In the genomic region with DNA sequence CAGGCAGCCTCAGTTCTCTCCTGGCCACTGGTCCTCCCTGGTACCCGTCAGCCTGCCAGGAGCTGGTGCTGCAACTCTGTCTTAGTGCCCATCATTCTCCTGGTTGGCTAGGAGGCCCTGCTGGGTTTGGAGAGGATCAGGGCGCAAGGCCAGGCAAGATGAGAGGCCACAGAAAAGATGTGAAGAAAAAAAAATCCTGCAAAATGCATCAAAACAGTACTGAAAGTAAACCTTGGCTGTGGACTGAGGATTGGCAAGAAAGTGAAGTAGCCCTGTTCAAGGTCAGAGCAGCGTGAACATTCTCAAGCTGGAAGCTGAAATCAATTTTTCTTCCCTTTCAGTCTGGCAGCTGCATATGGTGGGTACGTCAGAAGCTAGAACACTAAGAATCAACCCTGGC, we compare ENCODE assay signal across 23 cellular contexts.
DNase-seq lines count a peak whose midpoint lies in the region; ATAC-seq and TF ChIP-seq lines count a peak whose summit lies in the region.
"Had no signal": no experiment of that assay in that cellular context is flagged by ENCODE, and none has a peak within 500 bp of the region (broad histone marks: within the 10 kb centered on the region; RNA-seq: fewer than 3 reads in every experiment).

No MANE protein-coding gene starts in this region.

- DNase-seq in caudate nucleus (lab: John Stamatoyannopoulos, UW) (peak in 35 of 61 donors; percentile 2 to 80 (median 19)), nucleus accumbens (lab: John Stamatoyannopoulos, UW) (peak in 40 of 56 donors; percentile 4 to 71 (median 26)), thyroid gland (peak; percentile 87 to 88), NCI-H146 treated with DMSO at 0.1 percent for 48 hours (lab: John Stamatoyannopoulos, UW; ENCODE audit: unreplicated experiment) (no peak), NCI-H2107 treated with DMSO at 0.1 percent for 48 hours (lab: John Stamatoyannopoulos, UW; ENCODE audit: unreplicated experiment) (no peak), OCI-M1 (lab: John Stamatoyannopoulos, UW) (no peak)
- DNase-seq: activated CD4-positive, alpha-beta T cell treated with anti-CD3 and anti-CD28 coated beads, Interleukin-2, amount 10 ng/mL, durations not matched to agents 24 days and 14 days; activated T-cell treated with anti-CD3 and anti-CD28 coated beads, Interleukin-2, amount 50 U/mL, for 24 hours; colonic mucosa; effector memory CD8-positive, alpha-beta T cell; erythroblast; GM23248; heart left ventricle; left cardiac atrium; NCI-H1048; NCI-H1694 treated with DMSO at 0.1 percent for 48 hours; NCI-H2171 treated with DMSO at 0.1 percent for 48 hours; NCI-H524 treated with DMSO at 0.1 percent for 48 hours; Peyer's patch; stimulated activated naive CD8-positive, alpha-beta T cell treated with anti-CD3 and anti-CD28 coated beads, Interleukin-15, Interleukin-2, amounts not matched to agents 100 U/mL and 50 U/mL, for 24 hours; T1000 had no signal

- H3K4me1 ChIP-seq in thyroid gland = peaks cover 29 to 40% of the 10 kb centered on the region in 2 donors
- H3K4me1 ChIP-seq: breast epithelium, colonic mucosa, heart left ventricle had no signal

- 21 to 44% methylated on average over 4 of the region's 4 CpGs for WGBS in thyroid gland, 2 donors

- TF ChIP-seq POLR2A in thyroid gland (IDR thresholded peaks at IDR 0.05) = no peak

- peak in 2 of 6 experiments; percentile 13 to 39 for TF ChIP-seq CTCF in thyroid gland (IDR thresholded peaks at IDR 0.05)

- H3K27ac ChIP-seq in caudate nucleus (ENCODE audit: low read depth, low read length) (peak overlapping the region; percentile 26), thyroid gland (peak overlapping the region in 2 of 3 donors; percentile 59 to 72)
- H3K27ac ChIP-seq: breast epithelium, colonic mucosa, GM23248, heart left ventricle, Peyer's patch had no signal

- no peaks in the 10 kb centered on the region for H3K27me3 ChIP-seq in thyroid gland
- H3K27me3 ChIP-seq: breast epithelium, colonic mucosa, Peyer's patch had no signal

- H3K9me3 ChIP-seq in thyroid gland = no peaks in the 10 kb centered on the region
- H3K9me3 ChIP-seq: breast epithelium, colonic mucosa, heart left ventricle, Peyer's patch had no signal

- no peak overlapping the region for H3K4me3 ChIP-seq in thyroid gland (replicated peaks in 1 of 3)
- H3K4me3 ChIP-seq: breast epithelium, colonic mucosa, GM23248, heart left ventricle, Peyer's patch had no signal

- no peaks in the 10 kb centered on the region for H3K36me3 ChIP-seq in thyroid gland
- H3K36me3 ChIP-seq: breast epithelium, colonic mucosa, heart left ventricle, Peyer's patch had no signal

- ATAC-seq in HG02885 (IDR thresholded peaks at IDR 0.05; ENCODE audit: poor library complexity, unreplicated experiment) = peak; percentile 73
- ATAC-seq: effector memory CD8-positive, alpha-beta T cell; heart left ventricle; left cardiac atrium; stimulated activated naive CD8-positive, alpha-beta T cell treated with anti-CD3 and anti-CD28 coated beads, Interleukin-15, Interleukin-2, amounts not matched to agents 100 U/mL and 50 U/mL, for 24 hours had no signal

- intact Hi-C loops in thyroid gland (cut with DNase I) = no loop called here

Comparison
In these comparisons a context has a peak if more than half of its experiments do, and no peak if none do; other contexts are left out.
1. DNase-seq: peak in caudate nucleus (35 of 61), nucleus accumbens (40 of 56) and thyroid gland (2 of 2); none in NCI-H146 treated with DMSO at 0.1 percent for 48 hours (single experiment), NCI-H2107 treated with DMSO at 0.1 percent for 48 hours (single experiment) and OCI-M1 (single experiment).